16 cellular contexts compared by ENCODE assay signal in the genomic region with DNA sequence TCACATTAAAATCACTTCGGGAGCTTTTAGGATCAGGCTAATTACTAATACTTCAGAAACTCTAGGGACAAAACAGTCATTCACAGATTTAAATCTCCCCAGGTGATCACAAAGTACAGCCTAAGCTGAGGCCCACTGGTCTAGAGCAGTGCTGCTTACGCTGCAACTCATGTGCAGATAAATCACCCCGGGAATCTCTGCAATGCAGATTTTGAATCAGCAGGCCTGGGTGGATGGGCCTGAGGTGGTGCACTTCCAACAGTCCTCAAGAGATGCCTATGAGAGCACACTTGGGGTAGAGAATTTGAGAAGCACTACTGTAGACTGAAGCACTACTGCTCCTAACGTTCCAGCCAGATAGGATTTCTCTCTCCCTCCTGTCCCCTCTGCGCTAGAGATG. TPM values are rescaled to one million over a fixed set of nuclear protein-coding genes. Genes with fewer than 3 reads are reported as not detected.
DNase-seq lines count a peak whose midpoint lies in the region; ATAC-seq and TF ChIP-seq lines count a peak whose summit lies in the region.
"Had no signal": no experiment of that assay in that cellular context is flagged by ENCODE, and none has a peak within 500 bp of the region (broad histone marks: within the 10 kb centered on the region; RNA-seq: fewer than 3 reads in every experiment).

No MANE protein-coding gene starts in this region.

- ATAC-seq in GM23338 = peak; percentile 89
- no peak for ATAC-seq in GM19328 (IDR thresholded peaks at IDR 0.05; ENCODE audit: unreplicated experiment)
- no peak for ATAC-seq in HG03108 (IDR thresholded peaks at IDR 0.05; ENCODE audit: unreplicated experiment)

- H3K36me3 ChIP-seq in GM23338 (ENCODE audit: insufficient read depth) (no peaks in the 10 kb centered on the region), osteoblast (ENCODE audit: insufficient read depth, low read length) (peaks cover 24% of the 10 kb centered on the region), HAP-1 (replicated peaks) (peaks cover 18% of the 10 kb centered on the region)
- H3K36me3 ChIP-seq: uterus had no signal

- H3K27ac ChIP-seq in GM23338 (ENCODE audit: low read depth) = peak overlapping the region; percentile 50; the same call in 1 of the 2 replicates
- H3K27ac ChIP-seq in osteoblast (ENCODE audit: low read depth, low read length) = peak overlapping the region; percentile 78
- H3K27ac ChIP-seq: uterus had no signal

- no peaks in the 10 kb centered on the region for H4K20me1 ChIP-seq in GM23338 (replicated peaks; ENCODE audit: insufficient read depth)
- no peaks in the 10 kb centered on the region for H4K20me1 ChIP-seq in osteoblast (ENCODE audit: insufficient read depth, low read length)

- H3K4me1 ChIP-seq in GM23338 (ENCODE audit: insufficient read depth) = peaks cover 8% of the 10 kb centered on the region; the same call in 1 of the 2 replicates
- peaks cover 25% of the 10 kb centered on the region for H3K4me1 ChIP-seq in osteoblast (ENCODE audit: insufficient read depth, low read length)
- H3K4me1 ChIP-seq in HAP-1 = no peaks in the 10 kb centered on the region
- H3K4me1 ChIP-seq: uterus had no signal

- H3K4me1 Mint-ChIP-seq in GM23338 = peaks cover 16% of the 10 kb centered on the region
- H3K4me1 Mint-ChIP-seq in brain = peaks cover 14% of the 10 kb centered on the region

- peaks cover 12% of the 10 kb centered on the region for H3K36me3 Mint-ChIP-seq in GM23338 (ENCODE audit: low read depth)
- peaks cover 14% of the 10 kb centered on the region for H3K36me3 Mint-ChIP-seq in brain

- in situ Hi-C loops in HAP-1 (cut with MboI; ENCODE audit: low sequenced_read_pairs) = no loop called here

- DNase-seq in 8988T (peak; percentile 3), GM23338 (ENCODE audit: low spot score) (peak; percentile 28), osteoblast (ENCODE audit: insufficient read length, low spot score, missing footprints) (no peak), pons (ENCODE audit: low spot score) (no peak), HAP-1 (ENCODE audit: low spot score in 2 of 2) (no peak)
- DNase-seq: activated CD4-positive, alpha-beta T cell treated with anti-CD3 and anti-CD28 coated beads, Interleukin-2, amount 50 U/mL, for 4 hours; activated T-cell treated with anti-CD3 and anti-CD28 coated beads, Interleukin-2, amount 50 U/mL, for 72 hours; NCI-H1694 treated with DMSO at 0.1 percent for 48 hours; NCI-H510A treated with DMSO at 0.1 percent for 48 hours; stimulated activated naive CD8-positive, alpha-beta T cell treated with anti-CD3 and anti-CD28 coated beads, Interleukin-15, Interleukin-2, amounts not matched to agents 100 U/mL and 50 U/mL, for 24 hours; uterus had no signal

- peak overlapping the region; percentile 12; the same call in 1 of the 3 replicates for H3K4me3 Mint-ChIP-seq in GM23338
- H3K4me3 Mint-ChIP-seq in brain = no peak overlapping the region
- H3K4me3 Mint-ChIP-seq: activated T-cell treated with anti-CD3 and anti-CD28 coated beads, Interleukin-2, amount 50 U/mL, for 72 hours had no signal

- H3K4me3 ChIP-seq in GM23338 (no peak overlapping the region), osteoblast (ENCODE audit: insufficient read depth, low read length) (no peak overlapping the region), HAP-1 (no peak overlapping the region)
- H3K4me3 ChIP-seq: uterus had no signal

- no peak for TF ChIP-seq CTCF in GM23338 (conservative IDR thresholded peaks at IDR 0.05; ENCODE audit: low read depth in 2 of 2)
- TF ChIP-seq CTCF in brain (conservative IDR thresholded peaks at IDR 0.05) = no peak
- no peak for TF ChIP-seq CTCF in osteoblast (IDR thresholded peaks at IDR 0.05; ENCODE audit: extremely low read depth, low read depth, low read length)

- peaks cover 7% of the 10 kb centered on the region for H3K27me3 Mint-ChIP-seq in GM23338 (ENCODE audit: insufficient read depth, low read depth, poor library complexity)
- H3K27me3 Mint-ChIP-seq in brain = peaks cover 3% of the 10 kb centered on the region

- H3K9me3 ChIP-seq in osteoblast (ENCODE audit: low read depth, low read length) (no peaks in the 10 kb centered on the region), HAP-1 (no peaks in the 10 kb centered on the region)
- H3K9me3 ChIP-seq: neutrophil, uterus had no signal

- H3K9me2 ChIP-seq in GM23338 (ENCODE audit: insufficient read depth) = no peaks in the 10 kb centered on the region

- H3K27ac Mint-ChIP-seq in GM23338 = peak overlapping the region; percentile 59; the same call in 1 of the 2 replicates
- H3K27ac Mint-ChIP-seq in brain = peak overlapping the region in 4 of 5 experiments; percentile 13 to 78 (median 64)
- H3K27ac Mint-ChIP-seq: activated T-cell treated with anti-CD3 and anti-CD28 coated beads, Interleukin-2, amount 50 U/mL, for 72 hours had no signal

- H2AFZ ChIP-seq in GM23338 = no peak overlapping the region
- no peak overlapping the region for H2AFZ ChIP-seq in osteoblast (ENCODE audit: low read length)

- H3K9me3 Mint-ChIP-seq in GM23338 (no peaks in the 10 kb centered on the region; the same call in 2 of the 3 replicates), brain (no peaks in the 10 kb centered on the region)
- H3K9me3 Mint-ChIP-seq: activated T-cell treated with anti-CD3 and anti-CD28 coated beads, Interleukin-2, amount 50 U/mL, for 72 hours had no signal

- H3K27me3 ChIP-seq in GM23338 (ENCODE audit: insufficient read depth) (no peaks in the 10 kb centered on the region), osteoblast (ENCODE audit: insufficient read depth, low read length) (no peaks in the 10 kb centered on the region), HAP-1 (ENCODE audit: low read depth) (no peaks in the 10 kb centered on the region)
- H3K27me3 ChIP-seq: neutrophil, uterus had no signal

- peak overlapping the region; percentile 43; the same call in 1 of the 2 replicates for H3K4me2 ChIP-seq in GM23338
- no peak overlapping the region for H3K4me2 ChIP-seq in osteoblast (ENCODE audit: insufficient read depth, low read length)

- H3F3A ChIP-seq in GM23338 (replicated peaks; ENCODE audit: low read depth) = no peaks in the 10 kb centered on the region

- no peaks in the 10 kb centered on the region for H3K79me2 ChIP-seq in GM23338 (replicated peaks; ENCODE audit: insufficient read depth)
- H3K79me2 ChIP-seq in osteoblast (ENCODE audit: insufficient read depth, low read length) = peaks cover 2% of the 10 kb centered on the region

TF ChIP-seq in GM23338, 12 proteins besides CTCF, POLR2A, EP300 and RAD21:
- no peak for TF ChIP-seq ZNF331 (CRISPR knock-in tag; IDR thresholded peaks at IDR 0.05; ENCODE audit: low read depth)
- TF ChIP-seq EZH2 (IDR thresholded peaks at IDR 0.05; ENCODE audit: low read depth, unreplicated experiment) = no peak
- no peak for TF ChIP-seq REST (IDR thresholded peaks at IDR 0.05; ENCODE audit: unreplicated experiment)

RNA-seq across cellular contexts. Expression of gene CSF1R, which starts 28.4 kb away (rescaled TPM):
- total RNA-seq in GM23338 (2014; rRNA removed; shearing (Covaris generic)) = not detected in 2 replicates
- 0.21 TPM in 1 of 2 replicates, not detected in the other for polyA plus RNA-seq in GM23338 (2016; fragmentation: Nextera tagmentation; extraction: Ambion mirVana)
- 13.2 TPM for polyA plus RNA-seq in brain (ENCODE audit: insufficient read depth, low read depth, low replicate concordance)
- total RNA-seq in osteoblast = 0.36 and 0.88 TPM in 2 replicates
- total RNA-seq: dermis blood vessel endothelial cell had no signal

RNA-seq across cellular contexts. Expression of gene HMGXB3, which starts 57.5 kb away (rescaled TPM):
- 27.0 and 37.9 TPM in 2 replicates for total RNA-seq in GM23338 (2014; rRNA removed; shearing (Covaris generic))
- polyA plus RNA-seq in GM23338 (2016; fragmentation: Nextera tagmentation; extraction: Ambion mirVana) = 9.4 and 10.6 TPM in 2 replicates
- 20.7 TPM for polyA plus RNA-seq in brain (ENCODE audit: insufficient read depth, low read depth, low replicate concordance)
- total RNA-seq in osteoblast = 49.8 and 54.3 TPM in 2 replicates

RNA-seq across cellular contexts. Expression of gene TIGD6, which starts 57.5 kb away (rescaled TPM):
- total RNA-seq in GM23338 (2014; rRNA removed; shearing (Covaris generic)) = 1.7 and 2.1 TPM in 2 replicates
- 1.4 and 2.1 TPM in 2 replicates for polyA plus RNA-seq in GM23338 (2016; fragmentation: Nextera tagmentation; extraction: Ambion mirVana)
- 5.6 TPM for polyA plus RNA-seq in brain (ENCODE audit: insufficient read depth, low read depth, low replicate concordance)
- total RNA-seq in osteoblast = 9.1 and 9.8 TPM in 2 replicates

Comparison
In these comparisons a context has a peak if more than half of its experiments do, and no peak if none do; other contexts are left out.
1. DNase-seq: peak in 8988T (single experiment) and GM23338 (single experiment); none in osteoblast (single experiment), pons (single experiment) and HAP-1 (0 of 2).